27 cellular contexts compared by ENCODE assay signal in the genomic region with DNA sequence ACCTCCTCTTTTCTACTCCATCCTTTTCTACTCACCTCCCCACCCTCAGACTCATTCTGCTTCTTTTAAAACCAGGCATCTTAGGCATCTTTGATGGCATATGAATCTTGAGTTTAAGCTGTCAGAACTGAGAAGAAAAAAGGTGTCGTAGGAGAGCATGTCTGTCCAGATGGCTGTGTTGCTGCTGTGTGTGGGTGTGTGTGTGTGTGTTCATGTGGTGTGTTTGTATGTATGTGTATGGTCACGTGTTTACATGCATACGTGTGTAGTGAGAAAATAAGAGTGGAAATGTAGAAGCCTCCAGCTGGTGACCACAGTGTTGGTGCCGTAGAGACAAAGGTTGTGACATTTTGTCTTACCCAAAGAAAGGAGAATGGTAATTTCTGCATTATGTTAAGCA.
"Had no signal": no experiment of that assay in that cellular context is flagged by ENCODE, and none has a peak within 500 bp of the region (broad histone marks: within the 10 kb centered on the region; RNA-seq: fewer than 3 reads in every experiment).

No MANE protein-coding gene starts in this region.

- H3K4me3 ChIP-seq: colonic mucosa, esophagus squamous epithelium, gastroesophageal sphincter had no signal

- H3K27ac ChIP-seq: colonic mucosa, epithelial cell of prostate, esophagus squamous epithelium, gastroesophageal sphincter had no signal

- H3K36me3 ChIP-seq: colonic mucosa, esophagus squamous epithelium had no signal

- H3K4me1 ChIP-seq: colonic mucosa, esophagus squamous epithelium, gastroesophageal sphincter had no signal

- DNase-seq: activated CD4-positive, alpha-beta T cell treated with anti-CD3 and anti-CD28 coated beads for 1 hour; activated CD4-positive, alpha-beta T cell treated with anti-CD3 and anti-CD28 coated beads for 4 hours; activated CD4-positive, alpha-beta T cell treated with anti-CD3 and anti-CD28 coated beads, Interleukin-2, amount 50 U/mL, for 1 hour; activated CD4-positive, alpha-beta T cell treated with anti-CD3 and anti-CD28 coated beads, Interleukin-2, amount 50 U/mL, for 48 hours; activated CD8-positive, alpha-beta memory T cell treated with anti-CD3 and anti-CD28 coated beads for 24 hours; activated CD8-positive, alpha-beta T cell treated with anti-CD3 and anti-CD28 coated beads for 36 hours; activated effector memory CD4-positive, alpha-beta T cell treated with Interleukin-2 at 50 U/mL for 16 hours; activated gamma-delta T cell treated with Interleukin-2 at 50 U/mL for 16 hours; activated naive CD4-positive, alpha-beta T cell treated with anti-CD3 and anti-CD28 coated beads, Interleukin-2, amount 50 U/mL, for 16 hours; activated naive CD4-positive, alpha-beta T cell treated with Interleukin-2 at 50 U/mL for 16 hours; activated T-cell treated with anti-CD3 and anti-CD28 coated beads, Interleukin-2, amount 50 U/mL, for 4 hours; amniotic stem cell; central memory CD4-positive, alpha-beta T cell; cerebellar nuclear complex; colonic mucosa; effector CD8-positive, alpha-beta T cell; esophagus squamous epithelium; foreskin melanocyte; head of caudate nucleus; T-helper 2 cell had no signal

- ATAC-seq: activated CD8-positive, alpha-beta T cell treated with anti-CD3 and anti-CD28 coated beads for 36 hours; activated T-cell treated with anti-CD3 and anti-CD28 coated beads, Interleukin-2, amount 50 U/mL, for 4 hours; activated T-helper 17 cell treated with anti-CD3 and anti-CD28 coated beads, Interleukin-2, amount 50 U/mL, for 72 hours; gastroesophageal sphincter; WTC11 had no signal

- H3K9me3 ChIP-seq: colonic mucosa, esophagus squamous epithelium, gastroesophageal sphincter had no signal

- FAIRE-seq: astrocyte, endometrium, endothelial cell of umbilical vein had no signal

- H3K27me3 ChIP-seq: colonic mucosa, esophagus squamous epithelium, gastroesophageal sphincter had no signal
